Comparison of ENCODE assay signal across 1 cellular context in the genomic region with DNA sequence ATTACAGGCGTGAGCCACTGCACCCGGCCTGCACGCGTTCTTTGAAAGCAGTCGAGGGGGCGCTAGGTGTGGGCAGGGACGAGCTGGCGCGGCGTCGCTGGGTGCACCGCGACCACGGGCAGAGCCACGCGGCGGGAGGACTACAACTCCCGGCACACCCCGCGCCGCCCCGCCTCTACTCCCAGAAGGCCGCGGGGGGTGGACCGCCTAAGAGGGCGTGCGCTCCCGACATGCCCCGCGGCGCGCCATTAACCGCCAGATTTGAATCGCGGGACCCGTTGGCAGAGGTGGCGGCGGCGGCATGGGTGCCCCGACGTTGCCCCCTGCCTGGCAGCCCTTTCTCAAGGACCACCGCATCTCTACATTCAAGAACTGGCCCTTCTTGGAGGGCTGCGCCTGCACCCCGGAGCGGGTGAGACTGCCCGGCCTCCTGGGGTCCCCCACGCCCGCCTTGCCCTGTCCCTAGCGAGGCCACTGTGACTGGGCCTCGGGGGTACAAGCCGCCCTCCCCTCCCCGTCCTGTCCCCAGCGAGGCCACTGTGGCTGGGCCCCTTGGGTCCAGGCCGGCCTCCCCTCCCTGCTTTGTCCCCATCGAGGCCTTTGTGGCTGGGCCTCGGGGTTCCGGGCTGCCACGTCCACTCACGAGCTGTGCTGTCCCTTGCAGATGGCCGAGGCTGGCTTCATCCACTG.
TF ChIP-seq lines count a peak whose summit lies in the region.

A gene (plus strand): TSS at position 238 of the 690 bp plus-strand sequence. CDS start 64 bp downstream, at position 302.

TF ChIP-seq in K562, 482 proteins besides CTCF, POLR2A, EP300 and RAD21 (continued from another document and continues in another):
- TF ChIP-seq, protein P1, sequence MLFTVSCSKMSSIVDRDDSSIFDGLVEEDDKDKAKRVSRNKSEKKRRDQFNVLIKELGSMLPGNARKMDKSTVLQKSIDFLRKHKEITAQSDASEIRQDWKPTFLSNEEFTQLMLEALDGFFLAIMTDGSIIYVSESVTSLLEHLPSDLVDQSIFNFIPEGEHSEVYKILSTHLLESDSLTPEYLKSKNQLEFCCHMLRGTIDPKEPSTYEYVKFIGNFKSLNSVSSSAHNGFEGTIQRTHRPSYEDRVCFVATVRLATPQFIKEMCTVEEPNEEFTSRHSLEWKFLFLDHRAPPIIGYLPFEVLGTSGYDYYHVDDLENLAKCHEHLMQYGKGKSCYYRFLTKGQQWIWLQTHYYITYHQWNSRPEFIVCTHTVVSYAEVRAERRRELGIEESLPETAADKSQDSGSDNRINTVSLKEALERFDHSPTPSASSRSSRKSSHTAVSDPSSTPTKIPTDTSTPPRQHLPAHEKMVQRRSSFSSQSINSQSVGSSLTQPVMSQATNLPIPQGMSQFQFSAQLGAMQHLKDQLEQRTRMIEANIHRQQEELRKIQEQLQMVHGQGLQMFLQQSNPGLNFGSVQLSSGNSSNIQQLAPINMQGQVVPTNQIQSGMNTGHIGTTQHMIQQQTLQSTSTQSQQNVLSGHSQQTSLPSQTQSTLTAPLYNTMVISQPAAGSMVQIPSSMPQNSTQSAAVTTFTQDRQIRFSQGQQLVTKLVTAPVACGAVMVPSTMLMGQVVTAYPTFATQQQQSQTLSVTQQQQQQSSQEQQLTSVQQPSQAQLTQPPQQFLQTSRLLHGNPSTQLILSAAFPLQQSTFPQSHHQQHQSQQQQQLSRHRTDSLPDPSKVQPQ (CRISPR knock-in tag; IDR thresholded peaks at IDR 0.05; ENCODE audit: borderline replicate concordance) = no peak
- TF ChIP-seq, protein P2, sequence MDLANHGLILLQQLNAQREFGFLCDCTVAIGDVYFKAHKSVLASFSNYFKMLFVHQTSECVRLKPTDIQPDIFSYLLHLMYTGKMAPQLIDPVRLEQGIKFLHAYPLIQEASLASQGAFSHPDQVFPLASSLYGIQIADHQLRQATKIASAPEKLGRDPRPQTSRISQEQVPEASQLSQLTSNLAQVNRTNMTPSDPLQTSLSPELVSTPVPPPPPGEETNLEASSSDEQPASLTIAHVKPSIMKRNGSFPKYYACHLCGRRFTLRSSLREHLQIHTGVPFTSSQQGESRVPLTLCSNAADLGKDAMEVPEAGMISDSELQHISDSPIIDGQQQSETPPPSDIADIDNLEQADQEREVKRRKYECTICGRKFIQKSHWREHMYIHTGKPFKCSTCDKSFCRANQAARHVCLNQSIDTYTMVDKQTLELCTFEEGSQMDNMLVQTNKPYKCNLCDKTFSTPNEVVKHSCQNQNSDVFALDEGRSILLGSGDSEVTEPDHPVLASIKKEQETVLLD (IDR thresholded peaks at IDR 0.05) = no peak
- TF ChIP-seq, protein P3, sequence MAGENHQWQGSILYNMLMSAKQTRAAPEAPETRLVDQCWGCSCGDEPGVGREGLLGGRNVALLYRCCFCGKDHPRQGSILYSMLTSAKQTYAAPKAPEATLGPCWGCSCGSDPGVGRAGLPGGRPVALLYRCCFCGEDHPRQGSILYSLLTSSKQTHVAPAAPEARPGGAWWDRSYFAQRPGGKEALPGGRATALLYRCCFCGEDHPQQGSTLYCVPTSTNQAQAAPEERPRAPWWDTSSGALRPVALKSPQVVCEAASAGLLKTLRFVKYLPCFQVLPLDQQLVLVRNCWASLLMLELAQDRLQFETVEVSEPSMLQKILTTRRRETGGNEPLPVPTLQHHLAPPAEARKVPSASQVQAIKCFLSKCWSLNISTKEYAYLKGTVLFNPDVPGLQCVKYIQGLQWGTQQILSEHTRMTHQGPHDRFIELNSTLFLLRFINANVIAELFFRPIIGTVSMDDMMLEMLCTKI (IDR thresholded peaks at IDR 0.05; ENCODE audit: partially characterized antibody) = no peak
- TF ChIP-seq NUFIP1 (IDR thresholded peaks at IDR 0.05; ENCODE audit: partially characterized antibody) = no peak
- TF ChIP-seq ZFPM2 (CRISPR knock-in tag; IDR thresholded peaks at IDR 0.05) = no peak
- TF ChIP-seq PPARD (CRISPR knock-in tag; IDR thresholded peaks at IDR 0.05) = no peak
- TF ChIP-seq DNMT1 (IDR thresholded peaks at IDR 0.05) = no peak
- TF ChIP-seq CBFA2T2 (conservative IDR thresholded peaks at IDR 0.05) = no peak
- TF ChIP-seq, protein P4, sequence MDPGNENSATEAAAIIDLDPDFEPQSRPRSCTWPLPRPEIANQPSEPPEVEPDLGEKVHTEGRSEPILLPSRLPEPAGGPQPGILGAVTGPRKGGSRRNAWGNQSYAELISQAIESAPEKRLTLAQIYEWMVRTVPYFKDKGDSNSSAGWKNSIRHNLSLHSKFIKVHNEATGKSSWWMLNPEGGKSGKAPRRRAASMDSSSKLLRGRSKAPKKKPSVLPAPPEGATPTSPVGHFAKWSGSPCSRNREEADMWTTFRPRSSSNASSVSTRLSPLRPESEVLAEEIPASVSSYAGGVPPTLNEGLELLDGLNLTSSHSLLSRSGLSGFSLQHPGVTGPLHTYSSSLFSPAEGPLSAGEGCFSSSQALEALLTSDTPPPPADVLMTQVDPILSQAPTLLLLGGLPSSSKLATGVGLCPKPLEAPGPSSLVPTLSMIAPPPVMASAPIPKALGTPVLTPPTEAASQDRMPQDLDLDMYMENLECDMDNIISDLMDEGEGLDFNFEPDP (CRISPR knock-in tag; IDR thresholded peaks at IDR 0.05) = no peak
- no peak for TF ChIP-seq BDP1 (IDR thresholded peaks at IDR 0.05; ENCODE audit: insufficient read depth, insufficient read length)
- TF ChIP-seq NR1H2 (CRISPR knock-in tag; IDR thresholded peaks at IDR 0.05) = 0 out of 2 replicates have a peak, but pooled peaks have one; percentile 86
- no peak; the same call in 1 of the 2 replicates for TF ChIP-seq ZNF175 (CRISPR knock-in tag; IDR thresholded peaks at IDR 0.05; ENCODE audit: low read depth)
- TF ChIP-seq L3MBTL2 (IDR thresholded peaks at IDR 0.05) = peak; percentile 96
- 0 out of 2 replicates have a peak, but pooled peaks have one; percentile 30 for TF ChIP-seq GATAD2A (IDR thresholded peaks at IDR 0.05)
- TF ChIP-seq, protein P5, sequence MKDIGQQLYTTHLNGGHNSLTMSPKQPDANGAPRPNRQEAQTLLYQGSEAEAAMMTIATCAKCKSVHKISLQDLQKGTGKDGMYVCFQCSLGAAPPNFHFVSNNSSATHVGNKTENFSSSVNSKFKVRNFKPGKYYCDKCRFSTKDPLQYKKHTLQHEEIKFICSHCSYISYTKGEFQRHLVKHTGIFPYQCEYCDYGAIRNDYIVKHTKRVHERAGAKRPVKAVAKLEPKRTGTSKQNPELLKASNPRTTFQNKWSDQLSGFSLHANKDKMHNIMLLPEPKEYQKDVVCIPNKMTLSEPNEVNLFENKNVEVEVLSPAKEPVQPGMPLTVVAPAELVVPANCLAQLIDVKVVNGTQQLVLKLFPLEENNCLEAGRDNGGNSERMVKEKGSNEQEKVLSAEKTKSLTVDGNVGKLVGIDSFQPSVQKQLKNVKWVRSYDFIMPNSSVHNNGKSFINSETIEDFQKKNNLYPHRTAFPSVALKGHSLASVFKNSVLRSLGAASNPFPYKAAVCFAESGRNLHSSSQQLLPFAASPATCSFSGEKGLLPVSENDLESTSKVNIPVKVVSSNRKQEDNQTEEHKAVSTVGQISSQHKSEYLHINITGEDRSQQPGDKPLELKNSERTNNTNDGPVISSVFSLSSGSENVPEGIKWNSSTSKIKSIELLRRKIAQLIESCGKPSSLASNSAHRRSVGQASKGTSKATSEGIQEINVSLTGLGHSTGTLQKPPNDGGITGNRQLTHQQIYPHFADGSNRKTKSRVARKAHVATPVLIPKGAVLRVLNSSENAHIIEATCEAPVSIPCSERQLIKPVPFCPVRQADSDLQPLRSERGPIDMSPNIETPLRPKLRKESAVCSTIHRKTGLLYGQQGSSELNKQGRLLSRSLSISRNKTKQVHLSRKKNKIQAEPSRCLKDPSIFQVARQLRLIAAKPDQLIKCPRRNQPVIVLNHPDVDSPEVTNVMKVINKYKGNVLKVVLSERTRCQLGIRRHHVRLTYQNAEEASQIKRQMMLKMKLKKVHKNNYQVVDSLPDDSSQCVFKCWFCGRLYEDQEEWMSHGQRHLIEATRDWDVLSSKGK (CRISPR knock-in tag; IDR thresholded peaks at IDR 0.05) = no peak
- TF ChIP-seq SMARCC2 (IDR thresholded peaks at IDR 0.05; ENCODE audit: low read depth) = no peak
- TF ChIP-seq, protein P6, sequence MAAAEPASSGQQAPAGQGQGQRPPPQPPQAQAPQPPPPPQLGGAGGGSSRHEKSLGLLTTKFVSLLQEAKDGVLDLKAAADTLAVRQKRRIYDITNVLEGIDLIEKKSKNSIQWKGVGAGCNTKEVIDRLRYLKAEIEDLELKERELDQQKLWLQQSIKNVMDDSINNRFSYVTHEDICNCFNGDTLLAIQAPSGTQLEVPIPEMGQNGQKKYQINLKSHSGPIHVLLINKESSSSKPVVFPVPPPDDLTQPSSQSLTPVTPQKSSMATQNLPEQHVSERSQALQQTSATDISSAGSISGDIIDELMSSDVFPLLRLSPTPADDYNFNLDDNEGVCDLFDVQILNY (CRISPR knock-in tag; IDR thresholded peaks at IDR 0.05) = no peak; the same call in 1 of the 2 replicates
- no peak for TF ChIP-seq TCF7L2 (IDR thresholded peaks at IDR 0.05; ENCODE audit: low read depth, low read length)
- no peak for TF ChIP-seq POU5F1 (IDR thresholded peaks at IDR 0.05; ENCODE audit: borderline replicate concordance, low read depth, low read length, partially characterized antibody)
- no peak for TF ChIP-seq HDGF (IDR thresholded peaks at IDR 0.05)
- TF ChIP-seq, protein P7, sequence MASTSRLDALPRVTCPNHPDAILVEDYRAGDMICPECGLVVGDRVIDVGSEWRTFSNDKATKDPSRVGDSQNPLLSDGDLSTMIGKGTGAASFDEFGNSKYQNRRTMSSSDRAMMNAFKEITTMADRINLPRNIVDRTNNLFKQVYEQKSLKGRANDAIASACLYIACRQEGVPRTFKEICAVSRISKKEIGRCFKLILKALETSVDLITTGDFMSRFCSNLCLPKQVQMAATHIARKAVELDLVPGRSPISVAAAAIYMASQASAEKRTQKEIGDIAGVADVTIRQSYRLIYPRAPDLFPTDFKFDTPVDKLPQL (IDR thresholded peaks at IDR 0.05; ENCODE audit: extremely low read depth, insufficient read length) = no peak
- no peak for TF ChIP-seq POLR3G (IDR thresholded peaks at IDR 0.05; ENCODE audit: extremely low read depth, insufficient read length, insufficient replicate concordance)
- no peak for TF ChIP-seq CBX2 (IDR thresholded peaks at IDR 0.05; ENCODE audit: insufficient read depth, low read length, poor library complexity, severe bottlenecking)
- TF ChIP-seq ETS2 (tag; IDR thresholded peaks at IDR 0.05; ENCODE audit: borderline replicate concordance, poor library complexity, severe bottlenecking) = no peak
- TF ChIP-seq FOXA1 (IDR thresholded peaks at IDR 0.05; ENCODE audit: borderline replicate concordance) = no peak
- no peak for TF ChIP-seq ZNF253 (CRISPR knock-in tag; conservative IDR thresholded peaks at IDR 0.05)
- TF ChIP-seq, protein P8, sequence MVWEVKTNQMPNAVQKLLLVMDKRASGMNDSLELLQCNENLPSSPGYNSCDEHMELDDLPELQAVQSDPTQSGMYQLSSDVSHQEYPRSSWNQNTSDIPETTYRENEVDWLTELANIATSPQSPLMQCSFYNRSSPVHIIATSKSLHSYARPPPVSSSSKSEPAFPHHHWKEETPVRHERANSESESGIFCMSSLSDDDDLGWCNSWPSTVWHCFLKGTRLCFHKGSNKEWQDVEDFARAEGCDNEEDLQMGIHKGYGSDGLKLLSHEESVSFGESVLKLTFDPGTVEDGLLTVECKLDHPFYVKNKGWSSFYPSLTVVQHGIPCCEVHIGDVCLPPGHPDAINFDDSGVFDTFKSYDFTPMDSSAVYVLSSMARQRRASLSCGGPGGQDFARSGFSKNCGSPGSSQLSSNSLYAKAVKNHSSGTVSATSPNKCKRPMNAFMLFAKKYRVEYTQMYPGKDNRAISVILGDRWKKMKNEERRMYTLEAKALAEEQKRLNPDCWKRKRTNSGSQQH (CRISPR knock-in tag; IDR thresholded peaks at IDR 0.05) = peak; percentile 31; the same call in 1 of the 2 replicates
- no peak for TF ChIP-seq ZNF124 (CRISPR knock-in tag; IDR thresholded peaks at IDR 0.05)
- TF ChIP-seq DIDO1 (tag; IDR thresholded peaks at IDR 0.05; ENCODE audit: low read depth) = no peak
- no peak for TF ChIP-seq NBN (IDR thresholded peaks at IDR 0.05; ENCODE audit: low read depth)
- TF ChIP-seq, protein P9, sequence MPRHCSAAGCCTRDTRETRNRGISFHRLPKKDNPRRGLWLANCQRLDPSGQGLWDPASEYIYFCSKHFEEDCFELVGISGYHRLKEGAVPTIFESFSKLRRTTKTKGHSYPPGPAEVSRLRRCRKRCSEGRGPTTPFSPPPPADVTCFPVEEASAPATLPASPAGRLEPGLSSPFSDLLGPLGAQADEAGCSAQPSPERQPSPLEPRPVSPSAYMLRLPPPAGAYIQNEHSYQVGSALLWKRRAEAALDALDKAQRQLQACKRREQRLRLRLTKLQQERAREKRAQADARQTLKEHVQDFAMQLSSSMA (CRISPR knock-in tag; IDR thresholded peaks at IDR 0.05) = 0 out of 2 replicates have a peak, but pooled peaks have one; percentile 44
- TF ChIP-seq SREBF2 (CRISPR knock-in tag; IDR thresholded peaks at IDR 0.05) = no peak
- TF ChIP-seq, protein P10, sequence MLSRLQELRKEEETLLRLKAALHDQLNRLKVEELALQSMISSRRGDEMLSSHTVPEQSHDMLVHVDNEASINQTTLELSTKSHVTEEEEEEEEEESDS (CRISPR knock-in tag; IDR thresholded peaks at IDR 0.05) = no peak
- TF ChIP-seq, protein P11, sequence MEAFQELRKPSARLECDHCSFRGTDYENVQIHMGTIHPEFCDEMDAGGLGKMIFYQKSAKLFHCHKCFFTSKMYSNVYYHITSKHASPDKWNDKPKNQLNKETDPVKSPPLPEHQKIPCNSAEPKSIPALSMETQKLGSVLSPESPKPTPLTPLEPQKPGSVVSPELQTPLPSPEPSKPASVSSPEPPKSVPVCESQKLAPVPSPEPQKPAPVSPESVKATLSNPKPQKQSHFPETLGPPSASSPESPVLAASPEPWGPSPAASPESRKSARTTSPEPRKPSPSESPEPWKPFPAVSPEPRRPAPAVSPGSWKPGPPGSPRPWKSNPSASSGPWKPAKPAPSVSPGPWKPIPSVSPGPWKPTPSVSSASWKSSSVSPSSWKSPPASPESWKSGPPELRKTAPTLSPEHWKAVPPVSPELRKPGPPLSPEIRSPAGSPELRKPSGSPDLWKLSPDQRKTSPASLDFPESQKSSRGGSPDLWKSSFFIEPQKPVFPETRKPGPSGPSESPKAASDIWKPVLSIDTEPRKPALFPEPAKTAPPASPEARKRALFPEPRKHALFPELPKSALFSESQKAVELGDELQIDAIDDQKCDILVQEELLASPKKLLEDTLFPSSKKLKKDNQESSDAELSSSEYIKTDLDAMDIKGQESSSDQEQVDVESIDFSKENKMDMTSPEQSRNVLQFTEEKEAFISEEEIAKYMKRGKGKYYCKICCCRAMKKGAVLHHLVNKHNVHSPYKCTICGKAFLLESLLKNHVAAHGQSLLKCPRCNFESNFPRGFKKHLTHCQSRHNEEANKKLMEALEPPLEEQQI (IDR thresholded peaks at IDR 0.05) = no peak
- TF ChIP-seq IFI16 (CRISPR knock-in tag; IDR thresholded peaks at IDR 0.05) = no peak
- TF ChIP-seq FOXJ3 (CRISPR knock-in tag; IDR thresholded peaks at IDR 0.05) = no peak
- 0 out of 2 replicates have a peak, but pooled peaks have one; percentile 42 for TF ChIP-seq TAF7 (tag; IDR thresholded peaks at IDR 0.05)
- peak; percentile 94 for TF ChIP-seq CXXC5 (CRISPR knock-in tag; IDR thresholded peaks at IDR 0.05)
- TF ChIP-seq SMARCE1 (IDR thresholded peaks at IDR 0.05) = no peak
- TF ChIP-seq PRPF4 (IDR thresholded peaks at IDR 0.05; ENCODE audit: insufficient read depth, low read depth, low read length, poor library complexity, severe bottlenecking) = no peak
- TF ChIP-seq, protein P12, sequence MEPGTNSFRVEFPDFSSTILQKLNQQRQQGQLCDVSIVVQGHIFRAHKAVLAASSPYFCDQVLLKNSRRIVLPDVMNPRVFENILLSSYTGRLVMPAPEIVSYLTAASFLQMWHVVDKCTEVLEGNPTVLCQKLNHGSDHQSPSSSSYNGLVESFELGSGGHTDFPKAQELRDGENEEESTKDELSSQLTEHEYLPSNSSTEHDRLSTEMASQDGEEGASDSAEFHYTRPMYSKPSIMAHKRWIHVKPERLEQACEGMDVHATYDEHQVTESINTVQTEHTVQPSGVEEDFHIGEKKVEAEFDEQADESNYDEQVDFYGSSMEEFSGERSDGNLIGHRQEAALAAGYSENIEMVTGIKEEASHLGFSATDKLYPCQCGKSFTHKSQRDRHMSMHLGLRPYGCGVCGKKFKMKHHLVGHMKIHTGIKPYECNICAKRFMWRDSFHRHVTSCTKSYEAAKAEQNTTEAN (CRISPR knock-in tag; IDR thresholded peaks at IDR 0.05) = peak; percentile 67; the same call in 1 of the 2 replicates
